In the genomic region with DNA sequence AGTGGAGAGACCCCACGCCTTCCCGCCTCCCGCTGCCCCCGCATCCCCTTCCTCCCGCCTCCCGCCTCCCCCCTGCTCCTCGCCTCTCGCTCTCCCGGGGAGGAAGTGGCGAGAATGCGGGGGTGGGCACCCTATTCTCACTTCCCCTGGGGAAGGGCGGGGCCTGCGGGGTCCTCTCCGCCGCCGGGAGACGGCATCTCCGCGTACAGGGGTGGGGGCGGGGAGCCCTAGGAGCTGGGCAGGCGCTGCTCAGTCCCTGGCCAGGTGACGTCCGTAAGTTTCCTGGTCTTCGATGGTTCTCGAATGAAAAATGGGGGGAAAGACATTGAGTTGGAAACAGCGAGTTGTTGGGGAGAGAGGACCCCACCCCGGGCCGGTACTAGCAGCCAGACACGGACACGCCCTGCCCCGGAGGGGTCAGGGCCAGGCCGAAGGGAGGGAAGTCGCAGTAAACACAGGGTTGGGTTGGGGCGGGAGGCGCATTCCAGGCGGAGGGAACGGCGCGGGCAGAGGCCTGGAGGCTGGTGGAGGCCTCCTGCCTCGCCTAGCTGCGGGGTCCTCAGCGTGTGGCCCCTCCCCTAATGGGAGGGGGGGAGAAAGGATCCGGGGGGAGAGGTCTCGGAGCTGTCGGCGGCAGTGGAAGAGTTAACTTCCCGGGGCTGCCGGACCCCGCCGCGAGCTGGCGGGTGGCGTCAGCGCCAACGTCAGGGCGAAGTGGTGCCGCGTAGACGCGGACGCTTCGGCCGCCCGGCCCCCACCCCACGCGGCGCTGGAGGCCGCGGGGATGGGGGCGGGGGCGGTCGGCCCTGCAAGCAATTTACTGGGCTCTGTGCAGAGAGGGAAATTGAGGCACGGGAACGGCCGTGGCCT, we compare ENCODE assay signal across 8 cellular contexts. TPM values are rescaled to one million over a fixed set of nuclear protein-coding genes. Genes with fewer than 3 reads are reported as not detected.
DNase-seq lines count a peak whose midpoint lies in the region; ATAC-seq, FAIRE-seq and TF ChIP-seq lines count a peak whose summit lies in the region.

No MANE protein-coding gene starts in this region.

- H3K27me3 ChIP-seq in HUES6 (ENCODE audit: control insufficient read depth, insufficient read depth, low read length) (no peaks in the 10 kb centered on the region), astrocyte (ENCODE audit: insufficient read depth, low read length) (no peaks in the 10 kb centered on the region), hepatocyte (no peaks in the 10 kb centered on the region), rectal smooth muscle tissue (ENCODE audit: control insufficient read depth, insufficient read depth, low read length) (no peaks in the 10 kb centered on the region)

- H3K4me3 Mint-ChIP-seq in T-helper 17 cell (peak overlapping the region; percentile 88), astrocyte (ENCODE audit: unreplicated experiment) (peak overlapping the region; percentile 86)

- no peaks in the 10 kb centered on the region for H3K9me3 Mint-ChIP-seq in astrocyte (ENCODE audit: unreplicated experiment)

- H3K4me2 ChIP-seq in astrocyte (ENCODE audit: low read length), result peak overlapping the region; percentile 91
- peak overlapping the region; percentile 91 for H3K4me2 ChIP-seq in hepatocyte

- FAIRE-seq in astrocyte (lab: Jason Lieb, UNC), result no peak

- H3K4me1 Mint-ChIP-seq in T-helper 17 cell (peaks cover 42% of the 10 kb centered on the region), astrocyte (ENCODE audit: low read depth, unreplicated experiment) (peaks cover 9% of the 10 kb centered on the region)

- no peaks in the 10 kb centered on the region for H3K27me3 Mint-ChIP-seq in T-helper 17 cell
- H3K27me3 Mint-ChIP-seq in astrocyte (ENCODE audit: low read depth, unreplicated experiment), result no peaks in the 10 kb centered on the region

- H4K20me1 ChIP-seq in astrocyte (ENCODE audit: insufficient read depth, low read length), result no peaks in the 10 kb centered on the region
- no peaks in the 10 kb centered on the region for H4K20me1 ChIP-seq in hepatocyte (ENCODE audit: insufficient read depth, poor library complexity, severe bottlenecking)

- 2% methylated on average over 25 of the region's 75 CpGs for WGBS in hepatocyte (ENCODE audit: low lambda C conversion rate, missing lambda C conversion rate)

- H2AFZ ChIP-seq in astrocyte (ENCODE audit: low read depth, low read length) (peak overlapping the region; percentile 86), hepatocyte (peak overlapping the region; percentile 10)

- TF ChIP-seq CTCF in AG09309 (IDR thresholded peaks at IDR 0.05; ENCODE audit: control insufficient read depth, insufficient read depth, low read depth, low read length, missing control alignments) (no peak), astrocyte (IDR thresholded peaks at IDR 0.05; ENCODE audit: insufficient read depth, low read depth, low read length) (no peak), hepatocyte (IDR thresholded peaks at IDR 0.05; ENCODE audit: poor library complexity) (no peak)

- DNase-seq in AG09309 (ENCODE audit: low read depth), result no peak
- peak in 2 of 3 donors; percentile 63 to 66 for DNase-seq in T-helper 17 cell
- DNase-seq in astrocyte (ENCODE audit: low read depth), result peak; percentile 74
- DNase-seq in hepatocyte (ENCODE audit: low spot score), result peak; percentile 94
- no peak for DNase-seq in GOT3 (lab: John Stamatoyannopoulos, UW)

- H3K36me3 ChIP-seq in HUES6 (ENCODE audit: control insufficient read depth, insufficient read depth, low read length) (no peaks in the 10 kb centered on the region), astrocyte (ENCODE audit: insufficient read depth, low read length) (no peaks in the 10 kb centered on the region), hepatocyte (replicated peaks; ENCODE audit: insufficient read depth, low read depth) (no peaks in the 10 kb centered on the region), rectal smooth muscle tissue (ENCODE audit: control insufficient read depth, insufficient read depth, low read length) (no peaks in the 10 kb centered on the region)

- peak; percentile 53 for TF ChIP-seq POLR2A in GM18526 (IDR thresholded peaks at IDR 0.05; ENCODE audit: extremely low read depth, insufficient read length)

- H3K27ac Mint-ChIP-seq in T-helper 17 cell (peak overlapping the region; percentile 99), astrocyte (ENCODE audit: unreplicated experiment) (peak overlapping the region; percentile 98)

- peak overlapping the region; percentile 93 for H3K27ac ChIP-seq in HUES6 (ENCODE audit: low read depth, low read length)
- H3K27ac ChIP-seq in astrocyte (ENCODE audit: low read depth, low read length), result peak overlapping the region; percentile 94
- peak overlapping the region; percentile 96 for H3K27ac ChIP-seq in hepatocyte
- peak overlapping the region; percentile 97 for H3K27ac ChIP-seq in rectal smooth muscle tissue (ENCODE audit: low read depth, low read length)

- no peaks in the 10 kb centered on the region for H3K9me3 ChIP-seq in HUES6 (ENCODE audit: control insufficient read depth, insufficient read depth, low read depth, low read length)
- H3K9me3 ChIP-seq in T-helper 17 cell (ENCODE audit: control insufficient read depth, low read length, poor library complexity, severe bottlenecking), result no peaks in the 10 kb centered on the region
- no peaks in the 10 kb centered on the region for H3K9me3 ChIP-seq in astrocyte (ENCODE audit: insufficient read depth, low read depth, low read length)
- H3K9me3 ChIP-seq in hepatocyte (ENCODE audit: low read depth), result no peaks in the 10 kb centered on the region

- no peaks in the 10 kb centered on the region for H3K79me2 ChIP-seq in astrocyte (ENCODE audit: insufficient read depth, low read length)
- peaks cover 3% of the 10 kb centered on the region for H3K79me2 ChIP-seq in hepatocyte

- peak overlapping the region; percentile 86 for H3K9ac ChIP-seq in HUES6 (ENCODE audit: low read length)
- peak overlapping the region; percentile 96 for H3K9ac ChIP-seq in astrocyte (ENCODE audit: low read length)
- H3K9ac ChIP-seq in rectal smooth muscle tissue (ENCODE audit: low read length), result peak overlapping the region; percentile 85

- H3K36me3 Mint-ChIP-seq in T-helper 17 cell (ENCODE audit: low read depth), result no peaks in the 10 kb centered on the region
- H3K36me3 Mint-ChIP-seq in astrocyte (ENCODE audit: low read depth, unreplicated experiment), result no peaks in the 10 kb centered on the region

- peak; percentile 29 for ATAC-seq in T-helper 17 cell

- H3K4me1 ChIP-seq in HUES6 (ENCODE audit: control insufficient read depth, insufficient read depth, low read length) (peaks cover 34% of the 10 kb centered on the region), astrocyte (ENCODE audit: insufficient read depth, low read length) (peaks cover 42% of the 10 kb centered on the region), hepatocyte (ENCODE audit: insufficient read depth) (peaks cover 41% of the 10 kb centered on the region), rectal smooth muscle tissue (ENCODE audit: control insufficient read depth, insufficient read depth, low read length) (peaks cover 8% of the 10 kb centered on the region)

- peak overlapping the region; percentile 71 for H3K4me3 ChIP-seq in AG09309 (ENCODE audit: control insufficient read depth, low read depth, low read length)
- H3K4me3 ChIP-seq in HUES6 (ENCODE audit: low read depth, low read length), result peak overlapping the region; percentile 66
- H3K4me3 ChIP-seq in astrocyte (ENCODE audit: insufficient read depth, low read depth, low read length), result peak overlapping the region; percentile 69
- H3K4me3 ChIP-seq in hepatocyte, result peak overlapping the region; percentile 45
- H3K4me3 ChIP-seq in rectal smooth muscle tissue (ENCODE audit: low read length), result peak overlapping the region; percentile 81

- H3K9me2 ChIP-seq in hepatocyte (replicated peaks; ENCODE audit: insufficient read depth), result no peaks in the 10 kb centered on the region

RNA-seq across cellular contexts. Expression of gene JUND, which starts 10.4 kb away (rescaled TPM):
- 1,000 to 10,000 TPM; 1,212 to 1,401 TPM for total RNA-seq in T-helper 17 cell
- total RNA-seq in astrocyte, result 151 and 161 TPM in 2 replicates
- total RNA-seq in hepatocyte, result 307 and 379 TPM in 2 replicates
- 698 and 768 TPM in 2 replicates for polyA plus RNA-seq in hepatocyte

RNA-seq across cellular contexts. Expression of gene IQCN, which starts 17.6 kb away (rescaled TPM):
- total RNA-seq in T-helper 17 cell (10 to 100 TPM; 16.5 to 21.9 TPM), astrocyte (1.3 and 1.7 TPM in 2 replicates), hepatocyte (3.7 and 3.9 TPM in 2 replicates)
- 1.5 and 2.3 TPM in 2 replicates for polyA plus RNA-seq in hepatocyte

RNA-seq across cellular contexts. Expression of gene LSM4, which starts 31.1 kb away (rescaled TPM):
- total RNA-seq in T-helper 17 cell (10 to 100 TPM; 43.3 to 46.6 TPM), astrocyte (102 and 127 TPM in 2 replicates), hepatocyte (185 and 202 TPM in 2 replicates)
- 218 and 226 TPM in 2 replicates for polyA plus RNA-seq in hepatocyte

RNA-seq across cellular contexts. Expression of gene PGPEP1, which starts 48.6 kb away (rescaled TPM):
- total RNA-seq in T-helper 17 cell (10 to 100 TPM; 22.0 to 28.3 TPM), astrocyte (20.6 and 28.4 TPM in 2 replicates), hepatocyte (35.0 and 36.1 TPM in 2 replicates)
- 24.8 and 26.8 TPM in 2 replicates for polyA plus RNA-seq in hepatocyte

Comparison
In these comparisons a context has a peak if more than half of its experiments do, and no peak if none do; other contexts are left out.
1. DNase-seq: peak in T-helper 17 cell (2 of 3), astrocyte (single experiment) and hepatocyte (single experiment); none in AG09309 (single experiment) and GOT3 (single experiment).
2. Peak in every context shown above with its lines, with median percentiles within 50 percentile points of each other: H3K4me3 ChIP-seq, H3K27ac ChIP-seq and H3K9ac ChIP-seq.